20 cellular contexts compared by ENCODE assay signal in genomic region chr7:64878684-64879083, GRCh38. TPM values are rescaled to one million over a fixed set of nuclear protein-coding genes. Genes with fewer than 3 reads are reported as not detected.
DNase-seq lines count a peak whose midpoint lies in the region; ATAC-seq and TF ChIP-seq lines count a peak whose summit lies in the region.
"Had no signal": no experiment of that assay in that cellular context is flagged by ENCODE, and none has a peak within 500 bp of the region (broad histone marks: within the 10 kb centered on the region; RNA-seq: fewer than 3 reads in every experiment).

No MANE protein-coding gene starts in this region.

- in situ Hi-C loops in transverse colon (cut with MboI; ENCODE audit: low pct_ligation_motif_present in 1 of 4, low pct_unique_long_range_greater_than_20kb in 1 of 4, low sequenced_read_pairs in 3 of 4) = loop anchor here in 1 of 4 donors (25.0 kb wide), 1 partner anchor 91 kb away; the partner anchor contains the start of gene ZNF138

- H3K36me3 ChIP-seq in colonic mucosa (no peaks in the 10 kb centered on the region), right lobe of liver (no peaks in the 10 kb centered on the region), transverse colon (no peaks in the 10 kb centered on the region)
- H3K36me3 ChIP-seq: esophagus squamous epithelium, thyroid gland had no signal

- no peak for TF ChIP-seq POLR2A in right lobe of liver (IDR thresholded peaks at IDR 0.05)
- no peak for TF ChIP-seq POLR2A in transverse colon (IDR thresholded peaks at IDR 0.05)

- peak; percentile 17 for DNase-seq in AG08396 (ENCODE audit: low spot score)
- peak; percentile 43 for DNase-seq in H4 (ENCODE audit: low spot score)
- peak; percentile 1 for DNase-seq in colonic mucosa
- DNase-seq in right lobe of liver = no peak
- no peak for DNase-seq in GOT3 (lab: John Stamatoyannopoulos, UW)
- no peak for DNase-seq in transverse colon
- no peak for DNase-seq in hippocampal formation (lab: John Stamatoyannopoulos, UW)
- DNase-seq: ACHN; activated CD4-positive, alpha-beta T cell treated with anti-CD3 and anti-CD28 coated beads, Interleukin-2, amount 10 ng/mL, durations not matched to agents 7 days and 5 days; amniotic stem cell; CD4-positive, CD25-positive, alpha-beta regulatory T cell; esophagus squamous epithelium; NCI-H1417 treated with DMSO at 0.1 percent for 48 hours; NCI-H69; nephron progenitor cell; SHP77 treated with DMSO at 0.1 percent for 48 hours; stimulated activated naive CD4-positive, alpha-beta T cell treated with Interleukin-2 at 50 U/mL for 16 hours; thyroid gland had no signal

- H3K4me3 ChIP-seq in colonic mucosa = no peak overlapping the region
- H3K4me3 ChIP-seq in right lobe of liver = no peak overlapping the region
- no peak overlapping the region for H3K4me3 ChIP-seq in transverse colon
- H3K4me3 ChIP-seq: esophagus squamous epithelium, thyroid gland had no signal

- H3K27ac ChIP-seq in colonic mucosa (no peak overlapping the region), right lobe of liver (no peak overlapping the region), transverse colon (no peak overlapping the region)
- H3K27ac ChIP-seq: esophagus squamous epithelium, thyroid gland, VCaP had no signal

- H3K27me3 ChIP-seq in colonic mucosa (no peaks in the 10 kb centered on the region), right lobe of liver (no peaks in the 10 kb centered on the region), transverse colon (peaks cover 9% of the 10 kb centered on the region)
- H3K27me3 ChIP-seq: esophagus squamous epithelium, thyroid gland had no signal

- H3K9ac ChIP-seq in colonic mucosa (ENCODE audit: low read depth in 2 of 2, low read length in 2 of 2) = no peak overlapping the region

- no peak for TF ChIP-seq EP300 in transverse colon (IDR thresholded peaks at IDR 0.05; ENCODE audit: low read depth)

- TF ChIP-seq CTCF in colonic mucosa (IDR thresholded peaks at IDR 0.05) = no peak
- TF ChIP-seq CTCF in right lobe of liver (IDR thresholded peaks at IDR 0.05) = no peak
- no peak for TF ChIP-seq CTCF in transverse colon (IDR thresholded peaks at IDR 0.05)

- ATAC-seq in right lobe of liver = peak in 3 of 4 donors; percentile 30 to 64 (median 51)
- ATAC-seq in GM19023 (IDR thresholded peaks at IDR 0.05; ENCODE audit: unreplicated experiment) = no peak

- H3K4me1 ChIP-seq in colonic mucosa (no peaks in the 10 kb centered on the region), right lobe of liver (no peaks in the 10 kb centered on the region), transverse colon (peaks cover 0 to 6% (median 2%) of the 10 kb centered on the region in 4 donors)

- intact Hi-C loops in colonic mucosa (cut with DNase I) (no loop called here), right lobe of liver (cut with DNase I) (no loop called here), transverse colon (cut with DNase I; ENCODE audit: low total_unique reads) (no loop called here)

- H3K9me3 ChIP-seq in colonic mucosa = no peaks in the 10 kb centered on the region
- H3K9me3 ChIP-seq in right lobe of liver = no peaks in the 10 kb centered on the region
- H3K9me3 ChIP-seq in transverse colon = no peaks in the 10 kb centered on the region
- H3K9me3 ChIP-seq: thyroid gland had no signal

- 59% methylated on average over 5 of the region's 5 CpGs for WGBS in right lobe of liver (ENCODE audit: insufficient coverage, low coverage, low lambda C conversion rate, missing lambda C conversion rate)
- 83 to 93% methylated on average over 3 to 5 of the region's 5 CpGs for WGBS in transverse colon (ENCODE audit: low coverage in 1 of 2), 2 donors

RNA-seq across cellular contexts. Expression of gene ZNF273, which starts 24.4 kb away (rescaled TPM):
- 13.4 and 14.6 TPM in 2 replicates for total RNA-seq in H4 (2014; rRNA removed; shearing (Covaris generic))
- total RNA-seq in colonic mucosa (1 to 10 TPM; 5.0 to 7.1 TPM), right lobe of liver (under 1 TPM; 0.24 to 1.00 (median 0.78) TPM), transverse colon (10 to 100 TPM in 1 of 4 donors, 1 to 10 TPM in 3; 4.1 to 14.9 (median 5.7) TPM)

Comparison
In these comparisons a context has a peak if more than half of its experiments do, and no peak if none do; other contexts are left out.
1. DNase-seq: peak in AG08396 (single experiment), H4 (single experiment) and colonic mucosa (single experiment); none in right lobe of liver (0 of 3), GOT3 (single experiment), transverse colon (single experiment) and hippocampal formation (0 of 2).